Comparison of ENCODE assay signal across 1 cellular context in genomic region chr4:128349921-128350320, GRCh38.
TF ChIP-seq lines count a peak whose summit lies in the region.

No MANE protein-coding gene starts in this region.

TF ChIP-seq in H1, 55 proteins besides CTCF, POLR2A, EP300 and RAD21 (continued from another document):
- TF ChIP-seq USF2 (IDR thresholded peaks at IDR 0.05; ENCODE audit: low read length) (no peak), BACH1 (IDR thresholded peaks at IDR 0.05; ENCODE audit: low read length) (no peak)
TF ChIP-seq in H1: peak in this region for 0.
